2 cellular contexts compared by ENCODE assay signal in the genomic region with DNA sequence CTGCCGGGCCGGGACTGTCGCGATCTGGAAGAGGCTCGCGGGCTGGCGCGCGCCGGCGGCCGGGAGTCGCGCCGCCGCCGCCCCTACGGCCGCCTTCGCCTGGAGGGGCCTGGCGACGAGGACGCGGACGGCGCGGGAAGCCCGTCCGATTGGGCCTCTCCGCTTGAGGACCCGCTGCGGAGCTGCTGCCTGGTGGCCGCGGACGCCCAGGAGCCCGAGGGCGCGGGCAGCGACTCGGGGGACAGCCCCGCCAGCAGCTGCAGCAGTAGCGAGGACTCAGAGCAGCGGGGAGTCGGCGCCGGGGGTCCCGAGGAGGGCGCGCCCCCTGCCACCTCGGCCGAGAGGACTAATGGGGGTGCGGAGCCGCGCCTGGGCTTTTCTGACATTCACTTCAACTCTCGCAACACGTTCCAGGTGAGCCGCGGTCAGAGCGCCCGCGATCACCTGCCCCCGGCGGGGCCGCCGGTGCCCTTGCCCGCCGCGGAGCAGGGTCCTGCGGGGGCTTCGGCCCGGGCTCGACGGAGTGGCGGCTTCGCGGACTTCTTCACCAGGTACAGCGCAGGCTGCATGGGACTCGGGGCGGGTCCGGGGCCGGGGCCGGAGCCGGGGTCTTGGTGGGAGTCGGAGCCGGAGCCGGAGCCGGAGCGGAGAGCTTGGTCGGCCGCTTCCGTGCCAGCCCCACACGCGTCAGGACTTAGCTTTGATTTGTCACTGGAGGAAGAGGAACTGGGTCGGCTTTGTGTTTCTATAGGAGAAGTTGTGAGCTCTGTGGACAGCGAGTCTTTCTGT.
TF ChIP-seq lines count a peak whose summit lies in the region.

No MANE protein-coding gene starts in this region.

TF ChIP-seq in HEK293, 187 proteins besides CTCF, POLR2A, EP300 and RAD21 (continued from another document and continues in another):
- TF ChIP-seq, protein P1, sequence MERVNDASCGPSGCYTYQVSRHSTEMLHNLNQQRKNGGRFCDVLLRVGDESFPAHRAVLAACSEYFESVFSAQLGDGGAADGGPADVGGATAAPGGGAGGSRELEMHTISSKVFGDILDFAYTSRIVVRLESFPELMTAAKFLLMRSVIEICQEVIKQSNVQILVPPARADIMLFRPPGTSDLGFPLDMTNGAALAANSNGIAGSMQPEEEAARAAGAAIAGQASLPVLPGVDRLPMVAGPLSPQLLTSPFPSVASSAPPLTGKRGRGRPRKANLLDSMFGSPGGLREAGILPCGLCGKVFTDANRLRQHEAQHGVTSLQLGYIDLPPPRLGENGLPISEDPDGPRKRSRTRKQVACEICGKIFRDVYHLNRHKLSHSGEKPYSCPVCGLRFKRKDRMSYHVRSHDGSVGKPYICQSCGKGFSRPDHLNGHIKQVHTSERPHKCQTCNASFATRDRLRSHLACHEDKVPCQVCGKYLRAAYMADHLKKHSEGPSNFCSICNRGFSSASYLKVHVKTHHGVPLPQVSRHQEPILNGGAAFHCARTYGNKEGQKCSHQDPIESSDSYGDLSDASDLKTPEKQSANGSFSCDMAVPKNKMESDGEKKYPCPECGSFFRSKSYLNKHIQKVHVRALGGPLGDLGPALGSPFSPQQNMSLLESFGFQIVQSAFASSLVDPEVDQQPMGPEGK (tag by site-specific recombination; IDR thresholded peaks at IDR 0.05), result peak; percentile 22
- TF ChIP-seq ZNF112 (tag by site-specific recombination; IDR thresholded peaks at IDR 0.05) (no peak), ZNF621 (tag by site-specific recombination; IDR thresholded peaks at IDR 0.05) (no peak), BCL11A (tag by site-specific recombination; IDR thresholded peaks at IDR 0.05; ENCODE audit: low read depth) (no peak), ZNF660 (tag by site-specific recombination; IDR thresholded peaks at IDR 0.05) (no peak), ZNF600 (tag by site-specific recombination; IDR thresholded peaks at IDR 0.05) (peak; percentile 91), ZNF433 (tag by site-specific recombination; IDR thresholded peaks at IDR 0.05; ENCODE audit: low read depth) (no peak), SCRT1 (tag by site-specific recombination; IDR thresholded peaks at IDR 0.05; ENCODE audit: borderline replicate concordance) (no peak), ZNF473 (tag by site-specific recombination; IDR thresholded peaks at IDR 0.05) (no peak), ZNF211 (tag by site-specific recombination; IDR thresholded peaks at IDR 0.05; ENCODE audit: low read depth) (no peak), ZFP37 (tag by site-specific recombination; IDR thresholded peaks at IDR 0.05) (no peak), ZNF133 (tag by site-specific recombination; IDR thresholded peaks at IDR 0.05) (no peak), EGR2 (tag by site-specific recombination; IDR thresholded peaks at IDR 0.05; ENCODE audit: low read depth) (no peak), ZNF423 (tag by site-specific recombination; IDR thresholded peaks at IDR 0.05) (no peak), GLI2 (tag by site-specific recombination; IDR thresholded peaks at IDR 0.05; ENCODE audit: borderline replicate concordance, low read depth) (no peak), SP7 (tag by site-specific recombination; IDR thresholded peaks at IDR 0.05) (no peak; the same call in 1 of the 2 replicates), REPIN1 (tag by site-specific recombination; IDR thresholded peaks at IDR 0.05; ENCODE audit: low read depth) (no peak), GLIS1 (tag by site-specific recombination; IDR thresholded peaks at IDR 0.05) (0 out of 2 replicates have a peak, but pooled peaks have one; percentile 9), PRDM1 (tag by site-specific recombination; IDR thresholded peaks at IDR 0.05) (no peak)
- TF ChIP-seq, protein P2, sequence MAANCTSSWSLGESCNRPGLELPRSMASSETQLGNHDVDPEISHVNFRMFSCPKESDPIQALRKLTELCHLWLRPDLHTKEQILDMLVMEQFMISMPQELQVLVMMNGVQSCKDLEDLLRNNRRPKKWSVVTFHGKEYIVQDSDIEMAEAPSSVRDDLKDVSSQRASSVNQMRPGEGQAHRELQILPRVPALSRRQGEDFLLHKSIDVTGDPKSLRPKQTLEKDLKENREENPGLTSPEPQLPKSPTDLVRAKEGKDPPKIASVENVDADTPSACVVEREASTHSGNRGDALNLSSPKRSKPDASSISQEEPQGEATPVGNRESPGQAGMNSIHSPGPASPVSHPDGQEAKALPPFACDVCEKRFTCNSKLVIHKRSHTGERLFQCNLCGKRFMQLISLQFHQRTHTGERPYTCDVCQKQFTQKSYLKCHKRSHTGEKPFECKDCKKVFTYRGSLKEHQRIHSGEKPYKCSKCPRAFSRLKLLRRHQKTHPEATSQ (tag by site-specific recombination; IDR thresholded peaks at IDR 0.05), result no peak
- TF ChIP-seq, protein P3, sequence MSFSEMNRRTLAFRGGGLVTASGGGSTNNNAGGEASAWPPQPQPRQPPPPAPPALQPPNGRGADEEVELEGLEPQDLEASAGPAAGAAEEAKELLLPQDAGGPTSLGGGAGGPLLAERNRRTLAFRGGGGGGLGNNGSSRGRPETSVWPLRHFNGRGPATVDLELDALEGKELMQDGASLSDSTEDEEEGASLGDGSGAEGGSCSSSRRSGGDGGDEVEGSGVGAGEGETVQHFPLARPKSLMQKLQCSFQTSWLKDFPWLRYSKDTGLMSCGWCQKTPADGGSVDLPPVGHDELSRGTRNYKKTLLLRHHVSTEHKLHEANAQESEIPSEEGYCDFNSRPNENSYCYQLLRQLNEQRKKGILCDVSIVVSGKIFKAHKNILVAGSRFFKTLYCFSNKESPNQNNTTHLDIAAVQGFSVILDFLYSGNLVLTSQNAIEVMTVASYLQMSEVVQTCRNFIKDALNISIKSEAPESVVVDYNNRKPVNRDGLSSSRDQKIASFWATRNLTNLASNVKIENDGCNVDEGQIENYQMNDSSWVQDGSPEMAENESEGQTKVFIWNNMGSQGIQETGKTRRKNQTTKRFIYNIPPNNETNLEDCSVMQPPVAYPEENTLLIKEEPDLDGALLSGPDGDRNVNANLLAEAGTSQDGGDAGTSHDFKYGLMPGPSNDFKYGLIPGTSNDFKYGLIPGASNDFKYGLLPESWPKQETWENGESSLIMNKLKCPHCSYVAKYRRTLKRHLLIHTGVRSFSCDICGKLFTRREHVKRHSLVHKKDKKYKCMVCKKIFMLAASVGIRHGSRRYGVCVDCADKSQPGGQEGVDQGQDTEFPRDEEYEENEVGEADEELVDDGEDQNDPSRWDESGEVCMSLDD (tag by site-specific recombination; IDR thresholded peaks at IDR 0.05), result 0 out of 2 replicates have a peak, but pooled peaks have one; percentile 29
- TF ChIP-seq, protein P4, sequence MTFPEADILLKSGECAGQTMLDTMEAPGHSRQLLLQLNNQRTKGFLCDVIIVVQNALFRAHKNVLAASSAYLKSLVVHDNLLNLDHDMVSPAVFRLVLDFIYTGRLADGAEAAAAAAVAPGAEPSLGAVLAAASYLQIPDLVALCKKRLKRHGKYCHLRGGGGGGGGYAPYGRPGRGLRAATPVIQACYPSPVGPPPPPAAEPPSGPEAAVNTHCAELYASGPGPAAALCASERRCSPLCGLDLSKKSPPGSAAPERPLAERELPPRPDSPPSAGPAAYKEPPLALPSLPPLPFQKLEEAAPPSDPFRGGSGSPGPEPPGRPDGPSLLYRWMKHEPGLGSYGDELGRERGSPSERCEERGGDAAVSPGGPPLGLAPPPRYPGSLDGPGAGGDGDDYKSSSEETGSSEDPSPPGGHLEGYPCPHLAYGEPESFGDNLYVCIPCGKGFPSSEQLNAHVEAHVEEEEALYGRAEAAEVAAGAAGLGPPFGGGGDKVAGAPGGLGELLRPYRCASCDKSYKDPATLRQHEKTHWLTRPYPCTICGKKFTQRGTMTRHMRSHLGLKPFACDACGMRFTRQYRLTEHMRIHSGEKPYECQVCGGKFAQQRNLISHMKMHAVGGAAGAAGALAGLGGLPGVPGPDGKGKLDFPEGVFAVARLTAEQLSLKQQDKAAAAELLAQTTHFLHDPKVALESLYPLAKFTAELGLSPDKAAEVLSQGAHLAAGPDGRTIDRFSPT (tag by site-specific recombination; IDR thresholded peaks at IDR 0.05), result peak; percentile 73

TF ChIP-seq in HepG2, 621 proteins besides CTCF, POLR2A, EP300 and RAD21 (continued from another document and continues in another):
- TF ChIP-seq, protein P5, sequence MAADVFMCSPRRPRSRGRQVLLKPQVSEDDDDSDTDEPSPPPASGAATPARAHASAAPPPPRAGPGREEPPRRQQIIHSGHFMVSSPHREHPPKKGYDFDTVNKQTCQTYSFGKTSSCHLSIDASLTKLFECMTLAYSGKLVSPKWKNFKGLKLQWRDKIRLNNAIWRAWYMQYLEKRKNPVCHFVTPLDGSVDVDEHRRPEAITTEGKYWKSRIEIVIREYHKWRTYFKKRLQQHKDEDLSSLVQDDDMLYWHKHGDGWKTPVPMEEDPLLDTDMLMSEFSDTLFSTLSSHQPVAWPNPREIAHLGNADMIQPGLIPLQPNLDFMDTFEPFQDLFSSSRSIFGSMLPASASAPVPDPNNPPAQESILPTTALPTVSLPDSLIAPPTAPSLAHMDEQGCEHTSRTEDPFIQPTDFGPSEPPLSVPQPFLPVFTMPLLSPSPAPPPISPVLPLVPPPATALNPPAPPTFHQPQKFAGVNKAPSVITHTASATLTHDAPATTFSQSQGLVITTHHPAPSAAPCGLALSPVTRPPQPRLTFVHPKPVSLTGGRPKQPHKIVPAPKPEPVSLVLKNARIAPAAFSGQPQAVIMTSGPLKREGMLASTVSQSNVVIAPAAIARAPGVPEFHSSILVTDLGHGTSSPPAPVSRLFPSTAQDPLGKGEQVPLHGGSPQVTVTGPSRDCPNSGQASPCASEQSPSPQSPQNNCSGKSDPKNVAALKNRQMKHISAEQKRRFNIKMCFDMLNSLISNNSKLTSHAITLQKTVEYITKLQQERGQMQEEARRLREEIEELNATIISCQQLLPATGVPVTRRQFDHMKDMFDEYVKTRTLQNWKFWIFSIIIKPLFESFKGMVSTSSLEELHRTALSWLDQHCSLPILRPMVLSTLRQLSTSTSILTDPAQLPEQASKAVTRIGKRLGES (CRISPR knock-in tag; IDR thresholded peaks at IDR 0.05; ENCODE audit: borderline replicate concordance), result no peak; the same call in 1 of the 2 replicates
- 0 out of 2 replicates have a peak, but pooled peaks have one; percentile 18 for TF ChIP-seq ZBTB7B (CRISPR knock-in tag; IDR thresholded peaks at IDR 0.05)
- TF ChIP-seq RBFOX2 (IDR thresholded peaks at IDR 0.05; ENCODE audit: low read depth, low read length), result 0 out of 2 replicates have a peak, but pooled peaks have one; percentile 11
- peak; percentile 43; the same call in 1 of the 2 replicates for TF ChIP-seq POGZ (CRISPR knock-in tag; IDR thresholded peaks at IDR 0.05)
- TF ChIP-seq, protein P6, sequence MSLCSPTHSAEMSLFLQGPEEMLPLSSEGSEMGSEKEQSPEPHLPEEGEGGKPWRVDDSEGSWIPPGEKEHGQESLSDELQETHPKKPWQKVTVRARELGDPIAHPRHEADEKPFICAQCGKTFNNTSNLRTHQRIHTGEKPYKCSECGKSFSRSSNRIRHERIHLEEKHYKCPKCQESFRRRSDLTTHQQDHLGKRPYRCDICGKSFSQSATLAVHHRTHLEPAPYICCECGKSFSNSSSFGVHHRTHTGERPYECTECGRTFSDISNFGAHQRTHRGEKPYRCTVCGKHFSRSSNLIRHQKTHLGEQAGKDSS (CRISPR knock-in tag; IDR thresholded peaks at IDR 0.05; ENCODE audit: borderline replicate concordance, low read depth), result no peak
- peak; percentile 14; the same call in 1 of the 2 replicates for TF ChIP-seq ZNF329 (CRISPR knock-in tag; IDR thresholded peaks at IDR 0.05; ENCODE audit: low read depth)
- no peak for TF ChIP-seq PRMT3 (CRISPR knock-in tag; IDR thresholded peaks at IDR 0.05; ENCODE audit: borderline replicate concordance, low read depth)
- no peak for TF ChIP-seq CC2D1A (CRISPR knock-in tag; IDR thresholded peaks at IDR 0.05)
- TF ChIP-seq NFE2L1 (CRISPR knock-in tag; IDR thresholded peaks at IDR 0.05; ENCODE audit: borderline replicate concordance), result no peak
- TF ChIP-seq SAP130 (CRISPR knock-in tag; IDR thresholded peaks at IDR 0.05; ENCODE audit: low read depth), result peak; percentile 61; the same call in 1 of the 2 replicates
- no peak for TF ChIP-seq CHD4 (IDR thresholded peaks at IDR 0.05; ENCODE audit: borderline replicate concordance, low read length)
- no peak for TF ChIP-seq DNMT3B (CRISPR knock-in tag; conservative IDR thresholded peaks at IDR 0.05)
- 0 out of 2 replicates have a peak, but pooled peaks have one; percentile 26 for TF ChIP-seq ZKSCAN8 (CRISPR knock-in tag; IDR thresholded peaks at IDR 0.05; ENCODE audit: borderline replicate concordance)
- TF ChIP-seq ZNF777 (CRISPR knock-in tag; IDR thresholded peaks at IDR 0.05), result peak; percentile 65; the same call in 1 of the 2 replicates
- TF ChIP-seq, protein P7, sequence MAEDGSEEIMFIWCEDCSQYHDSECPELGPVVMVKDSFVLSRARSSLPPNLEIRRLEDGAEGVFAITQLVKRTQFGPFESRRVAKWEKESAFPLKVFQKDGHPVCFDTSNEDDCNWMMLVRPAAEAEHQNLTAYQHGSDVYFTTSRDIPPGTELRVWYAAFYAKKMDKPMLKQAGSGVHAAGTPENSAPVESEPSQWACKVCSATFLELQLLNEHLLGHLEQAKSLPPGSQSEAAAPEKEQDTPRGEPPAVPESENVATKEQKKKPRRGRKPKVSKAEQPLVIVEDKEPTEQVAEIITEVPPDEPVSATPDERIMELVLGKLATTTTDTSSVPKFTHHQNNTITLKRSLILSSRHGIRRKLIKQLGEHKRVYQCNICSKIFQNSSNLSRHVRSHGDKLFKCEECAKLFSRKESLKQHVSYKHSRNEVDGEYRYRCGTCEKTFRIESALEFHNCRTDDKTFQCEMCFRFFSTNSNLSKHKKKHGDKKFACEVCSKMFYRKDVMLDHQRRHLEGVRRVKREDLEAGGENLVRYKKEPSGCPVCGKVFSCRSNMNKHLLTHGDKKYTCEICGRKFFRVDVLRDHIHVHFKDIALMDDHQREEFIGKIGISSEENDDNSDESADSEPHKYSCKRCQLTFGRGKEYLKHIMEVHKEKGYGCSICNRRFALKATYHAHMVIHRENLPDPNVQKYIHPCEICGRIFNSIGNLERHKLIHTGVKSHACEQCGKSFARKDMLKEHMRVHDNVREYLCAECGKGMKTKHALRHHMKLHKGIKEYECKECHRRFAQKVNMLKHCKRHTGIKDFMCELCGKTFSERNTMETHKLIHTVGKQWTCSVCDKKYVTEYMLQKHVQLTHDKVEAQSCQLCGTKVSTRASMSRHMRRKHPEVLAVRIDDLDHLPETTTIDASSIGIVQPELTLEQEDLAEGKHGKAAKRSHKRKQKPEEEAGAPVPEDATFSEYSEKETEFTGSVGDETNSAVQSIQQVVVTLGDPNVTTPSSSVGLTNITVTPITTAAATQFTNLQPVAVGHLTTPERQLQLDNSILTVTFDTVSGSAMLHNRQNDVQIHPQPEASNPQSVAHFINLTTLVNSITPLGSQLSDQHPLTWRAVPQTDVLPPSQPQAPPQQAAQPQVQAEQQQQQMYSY (CRISPR knock-in tag; IDR thresholded peaks at IDR 0.05), result peak; percentile 68
- peak; percentile 36; the same call in 1 of the 2 replicates for TF ChIP-seq GFI1 (CRISPR knock-in tag; IDR thresholded peaks at IDR 0.05; ENCODE audit: borderline replicate concordance)
- TF ChIP-seq TCF7L2 (IDR thresholded peaks at IDR 0.05; ENCODE audit: low read depth, low read length), result no peak
- TF ChIP-seq, protein P8, sequence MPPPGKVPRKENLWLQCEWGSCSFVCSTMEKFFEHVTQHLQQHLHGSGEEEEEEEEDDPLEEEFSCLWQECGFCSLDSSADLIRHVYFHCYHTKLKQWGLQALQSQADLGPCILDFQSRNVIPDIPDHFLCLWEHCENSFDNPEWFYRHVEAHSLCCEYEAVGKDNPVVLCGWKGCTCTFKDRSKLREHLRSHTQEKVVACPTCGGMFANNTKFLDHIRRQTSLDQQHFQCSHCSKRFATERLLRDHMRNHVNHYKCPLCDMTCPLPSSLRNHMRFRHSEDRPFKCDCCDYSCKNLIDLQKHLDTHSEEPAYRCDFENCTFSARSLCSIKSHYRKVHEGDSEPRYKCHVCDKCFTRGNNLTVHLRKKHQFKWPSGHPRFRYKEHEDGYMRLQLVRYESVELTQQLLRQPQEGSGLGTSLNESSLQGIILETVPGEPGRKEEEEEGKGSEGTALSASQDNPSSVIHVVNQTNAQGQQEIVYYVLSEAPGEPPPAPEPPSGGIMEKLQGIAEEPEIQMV (CRISPR knock-in tag; IDR thresholded peaks at IDR 0.05; ENCODE audit: low read depth), result 0 out of 2 replicates have a peak, but pooled peaks have one; percentile 51
- peak; percentile 72 for TF ChIP-seq ASH2L (IDR thresholded peaks at IDR 0.05; ENCODE audit: insufficient read length, low read depth, low read length)
- peak; percentile 30; the same call in 1 of the 2 replicates for TF ChIP-seq HDAC1 (CRISPR knock-in tag; IDR thresholded peaks at IDR 0.05)
